1 cellular context compared by ENCODE assay signal in genomic region chr4:153081181-153081580, GRCh38.
TF ChIP-seq lines count a peak whose summit lies in the region.

No MANE protein-coding gene starts in this region.

TF ChIP-seq in GM23338, 12 proteins besides CTCF, POLR2A, EP300 and RAD21 (continued from another document):
- TF ChIP-seq, protein P1, sequence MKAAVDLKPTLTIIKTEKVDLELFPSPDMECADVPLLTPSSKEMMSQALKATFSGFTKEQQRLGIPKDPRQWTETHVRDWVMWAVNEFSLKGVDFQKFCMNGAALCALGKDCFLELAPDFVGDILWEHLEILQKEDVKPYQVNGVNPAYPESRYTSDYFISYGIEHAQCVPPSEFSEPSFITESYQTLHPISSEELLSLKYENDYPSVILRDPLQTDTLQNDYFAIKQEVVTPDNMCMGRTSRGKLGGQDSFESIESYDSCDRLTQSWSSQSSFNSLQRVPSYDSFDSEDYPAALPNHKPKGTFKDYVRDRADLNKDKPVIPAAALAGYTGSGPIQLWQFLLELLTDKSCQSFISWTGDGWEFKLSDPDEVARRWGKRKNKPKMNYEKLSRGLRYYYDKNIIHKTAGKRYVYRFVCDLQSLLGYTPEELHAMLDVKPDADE (IDR thresholded peaks at IDR 0.05): no peak
- no peak for TF ChIP-seq CREB1 (CRISPR knock-in tag; IDR thresholded peaks at IDR 0.05; ENCODE audit: low read depth)
- TF ChIP-seq POLR2AphosphoS5 (IDR thresholded peaks at IDR 0.05; ENCODE audit: low read depth): no peak
- TF ChIP-seq ZNF331 (CRISPR knock-in tag; IDR thresholded peaks at IDR 0.05; ENCODE audit: low read depth): no peak
